ENCODE assay signal across 9 cellular contexts in the genomic region with DNA sequence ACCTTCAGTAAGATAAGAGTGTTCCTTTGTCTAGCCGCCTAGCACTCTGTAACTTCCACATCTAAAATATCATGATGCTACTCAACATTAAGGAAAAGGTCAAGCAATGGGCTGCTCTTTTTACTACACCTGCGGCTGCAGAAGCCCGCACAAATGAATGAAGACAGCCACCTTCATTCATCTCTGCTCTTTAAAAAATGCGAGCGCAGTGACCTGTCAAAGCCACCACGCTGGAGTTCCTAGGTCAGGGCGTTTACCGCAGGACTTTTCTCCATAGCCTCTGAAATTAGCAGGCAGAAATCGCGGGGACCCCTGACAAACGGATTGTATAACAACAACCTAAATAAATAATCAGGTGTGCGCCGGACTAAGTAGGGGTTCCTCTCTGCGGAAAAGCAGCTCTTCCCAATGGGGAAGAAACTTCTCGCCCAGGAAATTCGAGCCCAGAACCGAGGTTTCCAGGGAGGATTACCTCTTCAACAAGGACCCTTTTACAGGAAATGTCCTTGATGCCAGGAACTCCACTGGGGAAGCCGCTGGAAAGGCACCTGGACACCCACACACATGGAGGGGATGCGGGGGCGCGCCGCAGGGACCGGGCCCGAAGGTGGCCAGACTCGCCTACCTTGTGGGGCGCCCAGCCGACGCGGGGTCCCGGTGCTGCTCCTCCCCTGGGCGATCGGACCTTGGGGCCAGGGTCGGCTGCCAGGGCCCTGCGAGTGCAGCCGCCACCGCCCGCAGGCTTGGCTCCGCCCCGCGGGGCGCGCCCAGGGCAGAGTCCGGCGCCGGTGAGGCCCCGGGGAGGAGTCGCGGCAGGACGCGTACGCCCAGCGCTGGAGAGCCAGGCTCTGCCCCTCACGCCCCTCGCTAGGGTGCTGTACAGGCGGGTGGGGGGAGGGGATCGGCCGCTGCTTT. TPM values are rescaled to one million over a fixed set of nuclear protein-coding genes. Genes with fewer than 3 reads are reported as not detected.
DNase-seq lines count a peak whose midpoint lies in the region; ATAC-seq and TF ChIP-seq lines count a peak whose summit lies in the region.
"Had no signal": no experiment of that assay in that cellular context is flagged by ENCODE, and none has a peak within 500 bp of the region (broad histone marks: within the 10 kb centered on the region; RNA-seq: fewer than 3 reads in every experiment).

A gene with protein sequence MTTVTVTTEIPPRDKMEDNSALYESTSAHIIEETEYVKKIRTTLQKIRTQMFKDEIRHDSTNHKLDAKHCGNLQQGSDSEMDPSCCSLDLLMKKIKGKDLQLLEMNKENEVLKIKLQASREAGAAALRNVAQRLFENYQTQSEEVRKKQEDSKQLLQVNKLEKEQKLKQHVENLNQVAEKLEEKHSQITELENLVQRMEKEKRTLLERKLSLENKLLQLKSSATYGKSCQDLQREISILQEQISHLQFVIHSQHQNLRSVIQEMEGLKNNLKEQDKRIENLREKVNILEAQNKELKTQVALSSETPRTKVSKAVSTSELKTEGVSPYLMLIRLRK (minus strand): TSS at position 751 of the 915 bp plus-strand sequence. CDS start 16,670 bp downstream, outside the sequence.

- H3F3A ChIP-seq in MM.1S (ENCODE audit: insufficient read depth, low read length), result no peaks in the 10 kb centered on the region

- TF ChIP-seq CTCF in brain microvascular endothelial cell (IDR thresholded peaks at IDR 0.05; ENCODE audit: low read depth, low read length, missing control alignments) (no peak), stomach (IDR thresholded peaks at IDR 0.05) (no peak), MM.1S (IDR thresholded peaks at IDR 0.05; ENCODE audit: low read length) (no peak)

- H3K27me3 ChIP-seq in brain microvascular endothelial cell (replicated peaks) (no peaks in the 10 kb centered on the region), stomach (peaks cover 0 to 13% (median 7%) of the 10 kb centered on the region in 3 donors), MM.1S (replicated peaks; ENCODE audit: insufficient read depth, low read length) (no peaks in the 10 kb centered on the region)

- no peak within 1 kb of the TSS for H3K27ac ChIP-seq in brain microvascular endothelial cell
- peak within 1 kb of the TSS; percentile 85 to 93 (median 88) for H3K27ac ChIP-seq in stomach
- no peak within 1 kb of the TSS for H3K27ac ChIP-seq in MM.1S (ENCODE audit: low read length)

- no peak for TF ChIP-seq EP300 in stomach (IDR thresholded peaks at IDR 0.05)

- H3K79me2 ChIP-seq in MM.1S (ENCODE audit: low read length), result no peaks in the 10 kb centered on the region

- TF ChIP-seq POLR2A in stomach (IDR thresholded peaks at IDR 0.05), result no peak

- H3K4me1 ChIP-seq in stomach (peaks cover 0 to 32% (median 23%) of the 10 kb centered on the region in 4 donors), MM.1S (ENCODE audit: low read length) (no peaks in the 10 kb centered on the region)

- in situ Hi-C loops in brain microvascular endothelial cell (cut with HindIII; ENCODE audit: low pct_ligation_motif_present, low sequenced_read_pairs) (no loop called here), KBM-7 (cut with MboI; ENCODE audit: low pct_unique_long_range_greater_than_20kb, low sequenced_read_pairs) (loop anchor here (25.0 kb wide), 1 partner anchor 272 kb away; no protein-coding TSS in a partner anchor)

- no peak within 1 kb of the TSS for H3K4me2 ChIP-seq in MM.1S (ENCODE audit: low read depth, low read length)

- peak; percentile 52 for ATAC-seq in HG02588 (IDR thresholded peaks at IDR 0.05; ENCODE audit: unreplicated experiment)
- ATAC-seq: T-helper 17 cell had no signal

- peak within 1 kb of the TSS; percentile 74 for H3K4me3 ChIP-seq in brain microvascular endothelial cell (ENCODE audit: low read depth, low read length)
- H3K4me3 ChIP-seq in stomach, result peak within 1 kb of the TSS; percentile 43 to 67 (median 59)
- H3K4me3 ChIP-seq in MM.1S (ENCODE audit: low read length), result no peak within 1 kb of the TSS

- H3K36me3 ChIP-seq in brain microvascular endothelial cell (replicated peaks) (no peaks in the 10 kb centered on the region), stomach (no peaks in the 10 kb centered on the region), MM.1S (replicated peaks; ENCODE audit: insufficient read depth, low read length) (no peaks in the 10 kb centered on the region)

- H3K9me3 ChIP-seq in stomach (no peaks in the 10 kb centered on the region), MM.1S (replicated peaks; ENCODE audit: insufficient read depth, low read length) (no peaks in the 10 kb centered on the region)

- intact Hi-C loops in stomach (cut with DNase I; ENCODE audit: low total_unique reads), result no loop called here

- 2 to 11% (median 6%) methylated on average over 37 to 57 of the region's 57 CpGs for WGBS in stomach, 5 donors

- DNase-seq in brain microvascular endothelial cell, result no peak
- DNase-seq in iris pigment epithelial cell (ENCODE audit: low read depth), result peak; percentile 50
- peak; percentile 78 for DNase-seq in stomach
- no peak for DNase-seq in MM.1S
- DNase-seq in stimulated activated CD4-positive, alpha-beta T cell treated with anti-CD3 and anti-CD28 coated beads, Interleukin-4, amount 100 ng/mL, for 4 hours, result no peak
- DNase-seq in middle frontal gyrus (ENCODE audit: extremely low spot score, low spot score), result no peak
- no peak for DNase-seq in KBM-7
- DNase-seq: T-helper 17 cell had no signal

- no peak within 1 kb of the TSS for H3K9ac ChIP-seq in MM.1S (ENCODE audit: low read length)

- no peaks in the 10 kb centered on the region for H3K9me2 ChIP-seq in MM.1S (replicated peaks; ENCODE audit: insufficient read depth, low read length)

- H4K20me1 ChIP-seq in MM.1S (ENCODE audit: insufficient read depth, low read length), result no peaks in the 10 kb centered on the region

- no peak within 1 kb of the TSS for H2AFZ ChIP-seq in MM.1S (ENCODE audit: low read length)

RNA-seq across cellular contexts. Expression of the gene that starts here (rescaled TPM):
- 100 to 1,000 TPM in 1 of 5 donors, 10 to 100 TPM in 3, 1 to 10 TPM in 1; 7.1 to 154 (median 40.0) TPM for total RNA-seq in stomach
- 10 to 100 TPM in 1 of 3 donors, 1 to 10 TPM in 2; 2.8 to 11.9 (median 8.3) TPM for polyA plus RNA-seq in stomach
- total RNA-seq: T-helper 17 cell had no signal

Comparison
In these comparisons a context has a peak if more than half of its experiments do, and no peak if none do; other contexts are left out.
1. DNase-seq: peak in iris pigment epithelial cell (single experiment) and stomach (single experiment); none in brain microvascular endothelial cell (single experiment), MM.1S (single experiment), stimulated activated CD4-positive, alpha-beta T cell treated with anti-CD3 and anti-CD28 coated beads, Interleukin-4, amount 100 ng/mL, for 4 hours (0 of 2), middle frontal gyrus (single experiment) and KBM-7 (single experiment).
2. H3K27ac ChIP-seq: peak in stomach (5 of 5); none in brain microvascular endothelial cell (single experiment) and MM.1S (single experiment).